Comparison of ENCODE assay signal across 23 cellular contexts in the genomic region with DNA sequence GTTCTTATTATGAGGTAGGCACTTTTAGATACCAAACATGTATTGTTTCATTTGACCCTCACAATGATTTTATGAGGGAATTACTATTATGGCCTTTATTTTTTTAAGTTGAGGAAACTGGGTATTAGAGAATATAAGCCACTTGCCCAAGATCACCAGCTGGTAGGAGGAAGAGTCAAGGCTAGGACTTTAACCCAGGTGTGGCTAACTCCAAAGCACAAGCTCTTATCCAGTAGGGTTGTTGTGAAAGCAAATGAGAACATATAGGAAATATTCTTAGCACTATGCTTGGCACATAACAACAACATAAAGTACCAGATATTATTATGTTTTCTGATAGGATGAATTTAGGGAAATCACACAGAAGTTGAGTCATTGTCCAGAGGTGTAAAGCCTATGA. TPM values are rescaled to one million over a fixed set of nuclear protein-coding genes. Genes with fewer than 3 reads are reported as not detected.
DNase-seq lines count a peak whose midpoint lies in the region; ATAC-seq lines count a peak whose summit lies in the region.
"Had no signal": no experiment of that assay in that cellular context is flagged by ENCODE, and none has a peak within 500 bp of the region (broad histone marks: within the 10 kb centered on the region; RNA-seq: fewer than 3 reads in every experiment).

No MANE protein-coding gene starts in this region.

- H3K27ac ChIP-seq in effector memory CD4-positive, alpha-beta T cell (ENCODE audit: insufficient read depth, low read length, poor library complexity, severe bottlenecking) = peak overlapping the region; percentile 11
- H3K27ac ChIP-seq: dorsolateral prefrontal cortex, SK-N-MC had no signal

- intact Hi-C loops in activated CD4-positive, alpha-beta memory T cell treated with anti-CD3 and anti-CD28 coated beads for 36 hours (cut with micrococcal nuclease) = loop anchor here (1.0 to 5.0 kb wide), 7 partner anchors 8 to 884 kb away; partner anchors contain the start of genes BTLA, GCSAM and SLC35A5

- no peaks in the 10 kb centered on the region for H3K27me3 ChIP-seq in effector memory CD4-positive, alpha-beta T cell (replicated peaks; ENCODE audit: control insufficient read depth, insufficient read depth, low read length, poor library complexity, severe bottlenecking)
- H3K27me3 ChIP-seq: dorsolateral prefrontal cortex had no signal

- H3K36me3 ChIP-seq in effector memory CD4-positive, alpha-beta T cell (ENCODE audit: control insufficient read depth, insufficient read depth, low read length) = no peaks in the 10 kb centered on the region
- H3K36me3 ChIP-seq: MG63 had no signal

- no peaks in the 10 kb centered on the region for H3K9me3 ChIP-seq in effector memory CD4-positive, alpha-beta T cell (ENCODE audit: control insufficient read depth, low read length)
- H3K9me3 ChIP-seq: MG63 had no signal

- no peak for DNase-seq in stimulated activated naive CD8-positive, alpha-beta T cell treated with anti-CD3 and anti-CD28 coated beads, Interleukin-15, Interleukin-2, amounts not matched to agents 100 U/mL and 50 U/mL, for 24 hours
- no peak for DNase-seq in activated CD4-positive, alpha-beta memory T cell treated with anti-CD3 and anti-CD28 coated beads for 36 hours
- no peak for DNase-seq in effector memory CD4-positive, alpha-beta T cell
- DNase-seq in DMS79 treated with DMSO at 0.1 percent for 48 hours (lab: John Stamatoyannopoulos, UW) (no peak), activated gamma-delta T cell (lab: John Stamatoyannopoulos, UW) (no peak)
- DNase-seq: activated CD4-positive, CD25-positive, alpha-beta regulatory T cell; activated CD8-positive, alpha-beta memory T cell treated with anti-CD3 and anti-CD28 coated beads, Interleukin-2, amount 10 ng/mL, durations not matched to agents 7 days and 5 days; DMS153; dorsolateral prefrontal cortex; GOT3; KBM-7; MG63; NCI-H2081 treated with DMSO at 0.1 percent for 48 hours; T1000; trophoblast cell had no signal

- H3K4me1 Mint-ChIP-seq in stimulated activated naive CD8-positive, alpha-beta T cell treated with anti-CD3 and anti-CD28 coated beads, Interleukin-15, Interleukin-2, amounts not matched to agents 100 ng/mL and 50 ng/mL, for 24 hours (ENCODE audit: low read depth) = peaks cover 84% of the 10 kb centered on the region
- peaks cover 75% of the 10 kb centered on the region for H3K4me1 Mint-ChIP-seq in activated CD4-positive, alpha-beta memory T cell treated with anti-CD3 and anti-CD28 coated beads for 36 hours (ENCODE audit: low read depth)

- no peak overlapping the region for H3K4me3 ChIP-seq in effector memory CD4-positive, alpha-beta T cell (ENCODE audit: insufficient read depth, low read depth, low read length, poor library complexity, severe bottlenecking)
- H3K4me3 ChIP-seq: dorsolateral prefrontal cortex, lung, MG63, SK-N-MC had no signal

- H3K4me1 ChIP-seq in effector memory CD4-positive, alpha-beta T cell (ENCODE audit: control insufficient read depth, insufficient read depth, low read length, poor library complexity, severe bottlenecking) = peaks cover 29% of the 10 kb centered on the region

- peak overlapping the region; percentile 96 for H3K27ac Mint-ChIP-seq in stimulated activated naive CD8-positive, alpha-beta T cell treated with anti-CD3 and anti-CD28 coated beads, Interleukin-15, Interleukin-2, amounts not matched to agents 100 ng/mL and 50 ng/mL, for 24 hours
- peak overlapping the region; percentile 90 for H3K27ac Mint-ChIP-seq in activated CD4-positive, alpha-beta memory T cell treated with anti-CD3 and anti-CD28 coated beads for 36 hours
- H3K27ac Mint-ChIP-seq: activated CD8-positive, alpha-beta memory T cell treated with anti-CD3 and anti-CD28 coated beads, Interleukin-2, amount 10 ng/mL, durations not matched to agents 7 days and 5 days had no signal

- POLR2A ChIA-PET in activated CD4-positive, alpha-beta memory T cell treated with anti-CD3 and anti-CD28 coated beads for 36 hours (lab: Charles Lee) = interaction anchor here (1.2 to 2.1 kb wide), 2 partner anchors 8 to 71 kb away, joined by 3 to 8 read pairs; partner anchors contain the start of genes ATG3, BTLA and SLC35A5

- H3K9me3 Mint-ChIP-seq in stimulated activated naive CD8-positive, alpha-beta T cell treated with anti-CD3 and anti-CD28 coated beads, Interleukin-15, Interleukin-2, amounts not matched to agents 100 ng/mL and 50 ng/mL, for 24 hours = peaks cover 3% of the 10 kb centered on the region
- peaks cover 5% of the 10 kb centered on the region for H3K9me3 Mint-ChIP-seq in activated CD4-positive, alpha-beta memory T cell treated with anti-CD3 and anti-CD28 coated beads for 36 hours

- peaks cover 70% of the 10 kb centered on the region for H3K36me3 Mint-ChIP-seq in stimulated activated naive CD8-positive, alpha-beta T cell treated with anti-CD3 and anti-CD28 coated beads, Interleukin-15, Interleukin-2, amounts not matched to agents 100 ng/mL and 50 ng/mL, for 24 hours (ENCODE audit: low read depth)
- peaks cover 14% of the 10 kb centered on the region for H3K36me3 Mint-ChIP-seq in activated CD4-positive, alpha-beta memory T cell treated with anti-CD3 and anti-CD28 coated beads for 36 hours

- no peaks in the 10 kb centered on the region for H3K27me3 Mint-ChIP-seq in stimulated activated naive CD8-positive, alpha-beta T cell treated with anti-CD3 and anti-CD28 coated beads, Interleukin-15, Interleukin-2, amounts not matched to agents 100 ng/mL and 50 ng/mL, for 24 hours
- H3K27me3 Mint-ChIP-seq in activated CD4-positive, alpha-beta memory T cell treated with anti-CD3 and anti-CD28 coated beads for 36 hours = no peaks in the 10 kb centered on the region
- H3K27me3 Mint-ChIP-seq: activated CD8-positive, alpha-beta memory T cell treated with anti-CD3 and anti-CD28 coated beads, Interleukin-2, amount 10 ng/mL, durations not matched to agents 7 days and 5 days had no signal

- CTCF ChIA-PET in activated CD4-positive, alpha-beta memory T cell treated with anti-CD3 and anti-CD28 coated beads for 36 hours (lab: Charles Lee) = interaction anchor here (1.4 kb wide), 1 partner anchor 153 kb away, joined by 3 read pairs; no protein-coding TSS in a partner anchor

- H3K4me3 Mint-ChIP-seq in stimulated activated naive CD8-positive, alpha-beta T cell treated with anti-CD3 and anti-CD28 coated beads, Interleukin-15, Interleukin-2, amounts not matched to agents 100 ng/mL and 50 ng/mL, for 24 hours = peak overlapping the region; percentile 64
- peak overlapping the region; percentile 14 for H3K4me3 Mint-ChIP-seq in activated CD4-positive, alpha-beta memory T cell treated with anti-CD3 and anti-CD28 coated beads for 36 hours
- H3K4me3 Mint-ChIP-seq: activated CD8-positive, alpha-beta memory T cell treated with anti-CD3 and anti-CD28 coated beads, Interleukin-2, amount 10 ng/mL, durations not matched to agents 7 days and 5 days had no signal

- ATAC-seq in stimulated activated naive CD8-positive, alpha-beta T cell treated with anti-CD3 and anti-CD28 coated beads, Interleukin-15, Interleukin-2, amounts not matched to agents 100 U/mL and 50 U/mL, for 24 hours = no peak
- ATAC-seq in HG02870 (IDR thresholded peaks at IDR 0.05; ENCODE audit: unreplicated experiment) = no peak
- ATAC-seq: sciatic nerve had no signal

RNA-seq across cellular contexts. Expression of gene BTLA, which starts 7.9 kb away (rescaled TPM):
- 10 to 100 TPM; 17.3 to 18.7 TPM for total RNA-seq in activated CD4-positive, alpha-beta memory T cell treated with anti-CD3 and anti-CD28 coated beads for 36 hours
- total RNA-seq: G401, HT1080, kidney epithelial cell had no signal
